ENCODE assay signal across 11 cellular contexts in genomic region chr2:201404699-201405275, GRCh38. TPM values are rescaled to one million over a fixed set of nuclear protein-coding genes. Genes with fewer than 3 reads are reported as not detected.
DNase-seq lines count a peak whose midpoint lies in the region; ATAC-seq, FAIRE-seq and TF ChIP-seq lines count a peak whose summit lies in the region.
"Had no signal": no experiment of that assay in that cellular context is flagged by ENCODE, and none has a peak within 500 bp of the region (broad histone marks: within the 10 kb centered on the region; RNA-seq: fewer than 3 reads in every experiment).

No MANE protein-coding gene starts in this region.

- H3K36me3 ChIP-seq in GM23338 (ENCODE audit: insufficient read depth), result no peaks in the 10 kb centered on the region
- no peaks in the 10 kb centered on the region for H3K36me3 ChIP-seq in kidney (ENCODE audit: control insufficient read depth in 1 of 2, insufficient read depth in 2 of 2, low read length in 2 of 2)
- no peaks in the 10 kb centered on the region for H3K36me3 ChIP-seq in gastrocnemius medialis
- peaks cover 3% of the 10 kb centered on the region for H3K36me3 ChIP-seq in MG63
- H3K36me3 ChIP-seq: Peyer's patch had no signal

- H3K4me3 ChIP-seq in A549, result no peak overlapping the region
- H3K4me3 ChIP-seq in GM23338, result no peak overlapping the region
- H3K4me3 ChIP-seq in kidney (ENCODE audit: low read length in 2 of 2), result no peak overlapping the region
- no peak overlapping the region for H3K4me3 ChIP-seq in gastrocnemius medialis
- H3K4me3 ChIP-seq in MG63, result no peak overlapping the region
- H3K4me3 ChIP-seq: Peyer's patch had no signal

- no peaks in the 10 kb centered on the region for H3K27me3 Mint-ChIP-seq in GM23338 (ENCODE audit: insufficient read depth, low read depth, poor library complexity)
- H3K27me3 Mint-ChIP-seq in activated T-helper 17 cell treated with anti-CD3 and anti-CD28 coated beads, Interleukin-2, amount 50 U/mL, for 72 hours, result no peaks in the 10 kb centered on the region

- no peaks in the 10 kb centered on the region for H3K27me3 ChIP-seq in GM23338 (ENCODE audit: insufficient read depth)
- H3K27me3 ChIP-seq in gastrocnemius medialis, result no peaks in the 10 kb centered on the region
- no peaks in the 10 kb centered on the region for H3K27me3 ChIP-seq in MG63
- H3K27me3 ChIP-seq: BLaER1 treated with 17β-estradiol and CSF1 and Interleukin-3, amounts not matched to agents 10 nM and 100 nM; Peyer's patch had no signal

- no peak overlapping the region for H3K4me3 Mint-ChIP-seq in GM23338
- peak overlapping the region; percentile 13 for H3K4me3 Mint-ChIP-seq in activated T-helper 17 cell treated with anti-CD3 and anti-CD28 coated beads, Interleukin-2, amount 50 U/mL, for 72 hours

- H3K9me3 Mint-ChIP-seq in GM23338, result no peaks in the 10 kb centered on the region
- H3K9me3 Mint-ChIP-seq in activated T-helper 17 cell treated with anti-CD3 and anti-CD28 coated beads, Interleukin-2, amount 50 U/mL, for 72 hours, result no peaks in the 10 kb centered on the region

- H4K20me1 ChIP-seq in GM23338 (replicated peaks; ENCODE audit: insufficient read depth), result no peaks in the 10 kb centered on the region
- H4K20me1 ChIP-seq: BLaER1 treated with 17β-estradiol and CSF1 and Interleukin-3, amounts not matched to agents 10 nM and 100 nM had no signal

- H3K9ac ChIP-seq in kidney (ENCODE audit: low read length in 2 of 2), result no peak overlapping the region

- H3K9me3 ChIP-seq in A549 (no peaks in the 10 kb centered on the region), kidney (ENCODE audit: control insufficient read depth in 1 of 2, low read length in 2 of 2) (no peaks in the 10 kb centered on the region), gastrocnemius medialis (no peaks in the 10 kb centered on the region), MG63 (no peaks in the 10 kb centered on the region)
- H3K9me3 ChIP-seq: Peyer's patch had no signal

- POLR2A ChIA-PET in A549 (lab: Yijun Ruan, JAX), result interaction anchor here (0.6 kb wide), 1 partner anchor 156 kb away, joined by 3 read pairs; no protein-coding TSS in a partner anchor

- no peak for TF ChIP-seq RAD21 in A549 (conservative IDR thresholded peaks at IDR 0.05 in 1 of 2, IDR thresholded peaks at IDR 0.05 in 1 of 2)

- CTCF ChIA-PET in A549 (lab: Yijun Ruan, JAX), result interaction anchor here (0.9 to 1.3 kb wide), 2 partner anchors 9 to 11 kb away, joined by 3 read pairs; no protein-coding TSS in a partner anchor

- H3K79me2 ChIP-seq in GM23338 (replicated peaks; ENCODE audit: insufficient read depth), result no peaks in the 10 kb centered on the region

- no peak for TF ChIP-seq EP300 in A549 (IDR thresholded peaks at IDR 0.05)

- 51% methylated on average over 3 of the region's 3 CpGs for WGBS in A549 (ENCODE audit: missing lambda C conversion rate)

- no peak for TF ChIP-seq CTCF in A549 (IDR thresholded peaks at IDR 0.05)
- no peak for TF ChIP-seq CTCF in GM23338 (conservative IDR thresholded peaks at IDR 0.05; ENCODE audit: low read depth in 2 of 2)
- no peak for TF ChIP-seq CTCF in kidney (IDR thresholded peaks at IDR 0.05; ENCODE audit: borderline replicate concordance, extremely low read depth, insufficient read depth)
- no peak for TF ChIP-seq CTCF in gastrocnemius medialis (IDR thresholded peaks at IDR 0.05 in 4 of 5, conservative IDR thresholded peaks at IDR 0.05 in 1 of 5)

- DNase-seq in A549 (ENCODE audit: low read depth in 1 of 2, low spot score in 1 of 2) (no peak), GM23338 (ENCODE audit: low spot score) (peak; percentile 8), kidney (no peak), gastrocnemius medialis (no peak), MG63 (no peak), left colon (no peak)
- DNase-seq: Peyer's patch; stimulated activated CD4-positive, alpha-beta T cell treated with anti-CD3 and anti-CD28 coated beads, Interleukin-4, amount 100 ng/mL, for 24 hours had no signal

- no peaks in the 10 kb centered on the region for H3K36me3 Mint-ChIP-seq in GM23338 (ENCODE audit: low read depth)
- H3K36me3 Mint-ChIP-seq in activated T-helper 17 cell treated with anti-CD3 and anti-CD28 coated beads, Interleukin-2, amount 50 U/mL, for 72 hours (ENCODE audit: low read depth), result peaks cover 52% of the 10 kb centered on the region

- in situ Hi-C loops in gastrocnemius medialis (cut with MboI; ENCODE audit: low sequenced_read_pairs in 4 of 4), result no loop called here

- no peaks in the 10 kb centered on the region for H3F3A ChIP-seq in GM23338 (replicated peaks; ENCODE audit: low read depth)

- peak overlapping the region; percentile 67 for H3K4me2 ChIP-seq in A549
- H3K4me2 ChIP-seq in GM23338, result no peak overlapping the region

- ATAC-seq in A549, result peak in 1 of 2 experiments; percentile 47; a peak in 3 of 6 replicates
- ATAC-seq in GM23338, result peak; percentile 28; the same call in 1 of the 3 replicates
- peak; percentile 86 for ATAC-seq in activated T-helper 17 cell treated with anti-CD3 and anti-CD28 coated beads, Interleukin-2, amount 50 U/mL, for 72 hours (replicated peaks)
- no peak for ATAC-seq in gastrocnemius medialis
- no peak for ATAC-seq in GM19455 (IDR thresholded peaks at IDR 0.05; ENCODE audit: unreplicated experiment)
- ATAC-seq in left colon, result no peak

- H3K4me1 Mint-ChIP-seq in GM23338, result no peaks in the 10 kb centered on the region
- H3K4me1 Mint-ChIP-seq in activated T-helper 17 cell treated with anti-CD3 and anti-CD28 coated beads, Interleukin-2, amount 50 U/mL, for 72 hours, result peaks cover 14% of the 10 kb centered on the region

- H3K27ac Mint-ChIP-seq in GM23338, result peak overlapping the region; percentile 1; the same call in 1 of the 2 replicates
- peak overlapping the region; percentile 29 for H3K27ac Mint-ChIP-seq in activated T-helper 17 cell treated with anti-CD3 and anti-CD28 coated beads, Interleukin-2, amount 50 U/mL, for 72 hours

- TF ChIP-seq POLR2A in A549 (IDR thresholded peaks at IDR 0.05; ENCODE audit: low read length) (no peak), gastrocnemius medialis (IDR thresholded peaks at IDR 0.05) (no peak)

- H3K9me2 ChIP-seq in GM23338 (ENCODE audit: insufficient read depth), result no peaks in the 10 kb centered on the region

- intact Hi-C loops in kidney (cut with DNase I) (no loop called here), gastrocnemius medialis (cut with DNase I; ENCODE audit: low total_unique reads) (loop anchor here (10.0 kb wide), 1 partner anchor 240 kb away; the partner anchor contains the start of gene TMEM237), left colon (cut with DNase I, micrococcal nuclease) (no loop called here)

- H3K27ac ChIP-seq in A549 (peak overlapping the region in 1 of 2 experiments; percentile 77; a peak in 1 of 6 replicates), GM23338 (ENCODE audit: low read depth) (no peak overlapping the region), kidney (ENCODE audit: low read depth in 2 of 2, low read length in 2 of 2) (peak overlapping the region; percentile 71 to 87), gastrocnemius medialis (peak overlapping the region in 2 of 4 donors; percentile 64 to 67)

- no peak overlapping the region for H2AFZ ChIP-seq in GM23338

- FAIRE-seq in A549 (lab: Jason Lieb, UNC) (no peak), kidney (lab: Jason Lieb, UNC) (no peak)

- H3K4me1 ChIP-seq in A549, result peaks cover 46% of the 10 kb centered on the region
- no peaks in the 10 kb centered on the region for H3K4me1 ChIP-seq in GM23338 (ENCODE audit: insufficient read depth)
- H3K4me1 ChIP-seq in kidney (ENCODE audit: control insufficient read depth in 1 of 2, insufficient read depth in 1 of 2, low read depth in 1 of 2, low read length in 2 of 2), result peaks cover 15 to 32% of the 10 kb centered on the region in 2 donors
- peaks cover 57 to 69% of the 10 kb centered on the region in 2 donors for H3K4me1 ChIP-seq in gastrocnemius medialis

RNA-seq across cellular contexts. Expression of gene TRAK2, which starts 46.5 kb away (rescaled TPM):
- polyA plus RNA-seq in A549 (2011; rRNA removed) (22.4 and 23.2 TPM in 2 replicates), A549 (2017; fragmentation: RNase III; extraction: RNeasy Plus Mini Kit Qiagen cat#74134 plus additional on column Dnase treatment) (10.2 to 10.8 TPM (median 10.4 TPM) in 3 replicates), GM23338 (2016; fragmentation: Nextera tagmentation; extraction: Ambion mirVana) (5.8 and 6.7 TPM in 2 replicates), kidney (ENCODE audit: insufficient read depth, low read depth, low replicate concordance) (16.6 TPM)
- polyA plus RNA-seq in A549 (2012; cell fraction: cytosol; rRNA removed), result 3.6 and 4.7 TPM in 2 replicates
- 2.1 and 3.3 TPM in 2 replicates for polyA plus RNA-seq in A549 (2012; cell fraction: nucleus; rRNA removed)
- 22.7 and 26.3 TPM in 2 replicates for polyA minus RNA-seq in A549 (2011; rRNA and poly(A)+ RNA removed)
- 12.0 and 17.0 TPM in 2 replicates for total RNA-seq in GM23338 (2014; rRNA removed; shearing (Covaris generic))
- total RNA-seq in activated T-helper 17 cell treated with anti-CD3 and anti-CD28 coated beads, Interleukin-2, amount 50 U/mL, for 72 hours, result 10 to 100 TPM; 23.2 to 27.0 TPM
- total RNA-seq in kidney (65.8 TPM), gastrocnemius medialis (10 to 100 TPM; 16.1 to 46.7 (median 26.5) TPM), left colon (10 to 100 TPM; 55.7 to 73.7 TPM)
- total RNA-seq in MG63 (2014; rRNA removed; shearing (Covaris generic); ENCODE audit: low replicate concordance), result 6.1 and 6.5 TPM in 2 replicates

RNA-seq across cellular contexts. Expression of gene STRADB, which starts 46.8 kb away (rescaled TPM):
- polyA plus RNA-seq in A549 (2011; rRNA removed) (29.0 and 34.4 TPM in 2 replicates), A549 (2017; fragmentation: RNase III; extraction: RNeasy Plus Mini Kit Qiagen cat#74134 plus additional on column Dnase treatment) (24.0 to 27.4 TPM (median 25.6 TPM) in 3 replicates), GM23338 (2016; fragmentation: Nextera tagmentation; extraction: Ambion mirVana) (35.9 and 41.3 TPM in 2 replicates), kidney (ENCODE audit: insufficient read depth, low read depth, low replicate concordance) (60.3 TPM)
- 7.4 and 10.3 TPM in 2 replicates for polyA plus RNA-seq in A549 (2012; cell fraction: cytosol; rRNA removed)
- 5.2 and 9.0 TPM in 2 replicates for polyA plus RNA-seq in A549 (2012; cell fraction: nucleus; rRNA removed)
- 12.3 and 20.6 TPM in 2 replicates for polyA minus RNA-seq in A549 (2011; rRNA and poly(A)+ RNA removed)
- total RNA-seq in GM23338 (2014; rRNA removed; shearing (Covaris generic)), result 37.1 and 37.6 TPM in 2 replicates
- 10 to 100 TPM; 13.6 to 14.5 TPM for total RNA-seq in activated T-helper 17 cell treated with anti-CD3 and anti-CD28 coated beads, Interleukin-2, amount 50 U/mL, for 72 hours
- total RNA-seq in kidney (26.1 TPM), gastrocnemius medialis (100 to 1,000 TPM in 3 of 4 donors, 10 to 100 TPM in 1; 90.6 to 187 (median 129) TPM), left colon (10 to 100 TPM; 47.5 to 75.9 TPM)
- 40.5 and 76.4 TPM in 2 replicates for total RNA-seq in MG63 (2014; rRNA removed; shearing (Covaris generic); ENCODE audit: low replicate concordance)

RNA-seq across cellular contexts. Expression of gene FLACC1, which starts 47.6 kb away (rescaled TPM):
- polyA plus RNA-seq in A549 (2011; rRNA removed), result 0.36 and 0.38 TPM in 2 replicates
- polyA plus RNA-seq in A549 (2012; cell fraction: cytosol; rRNA removed), result 0.03 TPM in 1 of 2 replicates, not detected in the other
- polyA plus RNA-seq in A549 (2012; cell fraction: nucleus; rRNA removed), result 0.17 TPM in 1 of 2 replicates, not detected in the other
- 0.07 to 0.26 TPM (median 0.09 TPM) in 3 replicates for polyA plus RNA-seq in A549 (2017; fragmentation: RNase III; extraction: RNeasy Plus Mini Kit Qiagen cat#74134 plus additional on column Dnase treatment)
- 0.29 TPM in 1 of 2 replicates, not detected in the other for polyA minus RNA-seq in A549 (2011; rRNA and poly(A)+ RNA removed)
- total RNA-seq in GM23338 (2014; rRNA removed; shearing (Covaris generic)), result 0.10 TPM in 1 of 2 replicates, not detected in the other
- polyA plus RNA-seq in GM23338 (2016; fragmentation: Nextera tagmentation; extraction: Ambion mirVana), result 0.27 TPM in 1 of 2 replicates, not detected in the other
- 1 to 10 TPM; 1.1 to 2.1 TPM for total RNA-seq in activated T-helper 17 cell treated with anti-CD3 and anti-CD28 coated beads, Interleukin-2, amount 50 U/mL, for 72 hours
- total RNA-seq in kidney, result 3.7 TPM
- polyA plus RNA-seq in kidney (ENCODE audit: insufficient read depth, low read depth, low replicate concordance), result not detected
- 1 to 10 TPM in 3 of 4 donors, under 1 TPM in 1; 0.72 to 1.7 (median 1.4) TPM for total RNA-seq in gastrocnemius medialis
- 0.26 TPM in 1 of 2 replicates, not detected in the other for total RNA-seq in MG63 (2014; rRNA removed; shearing (Covaris generic); ENCODE audit: low replicate concordance)
- total RNA-seq in left colon, result 1 to 10 TPM; 1.3 to 2.1 TPM

Comparison
In these comparisons a context has a peak if more than half of its experiments do, and no peak if none do; other contexts are left out.
1. ATAC-seq: peak in GM23338 (single experiment) and activated T-helper 17 cell treated with anti-CD3 and anti-CD28 coated beads, Interleukin-2, amount 50 U/mL, for 72 hours (single experiment); none in gastrocnemius medialis (0 of 2), GM19455 (single experiment) and left colon (single experiment).